22 cellular contexts compared by ENCODE assay signal in genomic region chr2:180158961-180159360, GRCh38.
"Had no signal": no experiment of that assay in that cellular context is flagged by ENCODE, and none has a peak within 500 bp of the region (broad histone marks: within the 10 kb centered on the region; RNA-seq: fewer than 3 reads in every experiment).

No MANE protein-coding gene starts in this region.

- H3K9ac ChIP-seq: neural progenitor cell, parathyroid adenoma had no signal

- H3K9me3 ChIP-seq: esophagus squamous epithelium, right lobe of liver, suprapubic skin, transverse colon, upper lobe of right lung, uterus had no signal

- DNase-seq: effector memory CD8-positive, alpha-beta T cell; erythroblast; esophagus squamous epithelium; foreskin melanocyte; hypothalamus; immature natural killer cell; mesenchymal stem cell; naive thymus-derived CD4-positive, alpha-beta T cell; right lobe of liver; small intestine; stimulated activated CD4-positive, alpha-beta T cell treated with anti-CD3 and anti-CD28 coated beads, Interleukin-15, amount 100 ng/mL, for 24 hours; stimulated activated CD4-positive, alpha-beta T cell treated with anti-CD3 and anti-CD28 coated beads, Interleukin-2, amount 100 ng/mL, for 48 hours; stimulated activated naive B cell treated with anti-CD40 and anti-IgM and Interleukin-4, amounts not matched to agents 10 μg/mL and 1 μg/mL and 100 μg/mL, for 72 hours; transverse colon; upper lobe of right lung; uterus had no signal

- FAIRE-seq: endometrium, keratinocyte, small intestine had no signal

- ATAC-seq: effector memory CD8-positive, alpha-beta T cell; naive thymus-derived CD4-positive, alpha-beta T cell; right lobe of liver; stimulated activated naive B cell treated with anti-CD40 and anti-IgM and Interleukin-4, amounts not matched to agents 10 μg/mL and 1 μg/mL and 100 μg/mL, for 72 hours; upper lobe of right lung had no signal

- H3K4me3 ChIP-seq: coronary artery, esophagus squamous epithelium, neural progenitor cell, right lobe of liver, suprapubic skin, transverse colon, upper lobe of right lung, uterus had no signal

- H3K36me3 ChIP-seq: esophagus squamous epithelium, neural progenitor cell, right lobe of liver, suprapubic skin, transverse colon, upper lobe of right lung, uterus had no signal

- H3K27ac ChIP-seq: coronary artery, esophagus squamous epithelium, neural progenitor cell, parathyroid adenoma, right lobe of liver, suprapubic skin, transverse colon, upper lobe of right lung, uterus had no signal
